ENCODE assay signal across 9 cellular contexts in genomic region chr6:159983641-159984080, GRCh38. TPM values are rescaled to one million over a fixed set of nuclear protein-coding genes. Genes with fewer than 3 reads are reported as not detected.
DNase-seq lines count a peak whose midpoint lies in the region; ATAC-seq and TF ChIP-seq lines count a peak whose summit lies in the region.
"Had no signal": no experiment of that assay in that cellular context is flagged by ENCODE, and none has a peak within 500 bp of the region (broad histone marks: within the 10 kb centered on the region; RNA-seq: fewer than 3 reads in every experiment).

No MANE protein-coding gene starts in this region.

- ATAC-seq in activated naive CD4-positive, alpha-beta T cell treated with anti-CD3 and anti-CD28 coated beads, Interleukin-2, amount 50 U/mL, for 72 hours = no peak
- ATAC-seq in left lobe of liver (peak; percentile 24), HG03439 (IDR thresholded peaks at IDR 0.05; ENCODE audit: unreplicated experiment) (no peak), GM19452 (IDR thresholded peaks at IDR 0.05; ENCODE audit: unreplicated experiment) (no peak)

- DNase-seq in AG08395 (ENCODE audit: low spot score) (peak; percentile 12), KBM-7 (peak; percentile 65), left lobe of liver (ENCODE audit: low spot score) (no peak), Calu3 (no peak), esophagus muscularis mucosa (ENCODE audit: extremely low spot score) (no peak)
- no peak for DNase-seq in activated naive CD4-positive, alpha-beta T cell treated with anti-CD3 and anti-CD28 coated beads, Interleukin-2, amount 50 U/mL, for 72 hours (ENCODE audit: low spot score in 2 of 2)

- no peaks in the 10 kb centered on the region for H3K9me3 ChIP-seq in esophagus muscularis mucosa
- H3K9me3 ChIP-seq: ascending aorta had no signal

- H3K4me3 Mint-ChIP-seq in Calu3 (ENCODE audit: low read depth, unreplicated experiment) = no peak overlapping the region

- BruUV-seq in Calu3 (replicated peaks; lab: Mats Ljungman, UMichigan) = no TSS peak

- peak overlapping the region; percentile 25 to 93 for H3K27ac Mint-ChIP-seq in activated naive CD4-positive, alpha-beta T cell treated with anti-CD3 and anti-CD28 coated beads, Interleukin-2, amount 50 U/mL, for 72 hours
- H3K27ac Mint-ChIP-seq in Calu3 (ENCODE audit: unreplicated experiment) = no peak overlapping the region

- peaks cover 9 to 10% of the 10 kb centered on the region in 2 donors for H3K36me3 Mint-ChIP-seq in activated naive CD4-positive, alpha-beta T cell treated with anti-CD3 and anti-CD28 coated beads, Interleukin-2, amount 50 U/mL, for 72 hours
- H3K36me3 Mint-ChIP-seq in Calu3 (ENCODE audit: insufficient read depth, unreplicated experiment) = peaks cover 11% of the 10 kb centered on the region

- intact Hi-C loops in Calu3 (cut with micrococcal nuclease; ENCODE audit: unreplicated experiment) (loop anchor here (5.0 kb wide), 1 partner anchor 59 kb away; no protein-coding TSS in a partner anchor), esophagus muscularis mucosa (cut with DNase I) (loop anchor here (5.0 kb wide), 1 partner anchor 44 kb away; no protein-coding TSS in a partner anchor)

- peaks cover 62 to 86% (median 76%) of the 10 kb centered on the region in 4 donors for H3K4me1 ChIP-seq in esophagus muscularis mucosa

- H3K27me3 Mint-ChIP-seq in Calu3 (ENCODE audit: unreplicated experiment) = no peaks in the 10 kb centered on the region

- in situ Hi-C loops in KBM-7 (cut with MboI; ENCODE audit: low pct_unique_long_range_greater_than_20kb, low sequenced_read_pairs) = no loop called here

- H3K27ac ChIP-seq in esophagus muscularis mucosa (replicated peaks in 1 of 4) = peak overlapping the region in 2 of 4 donors; percentile 7 to 16

- no peak for TF ChIP-seq CTCF in Calu3 (IDR thresholded peaks at IDR 0.05; ENCODE audit: unreplicated experiment)
- TF ChIP-seq CTCF in esophagus muscularis mucosa (IDR thresholded peaks at IDR 0.05) = no peak

- H3K27me3 ChIP-seq in esophagus muscularis mucosa = no peaks in the 10 kb centered on the region
- H3K27me3 ChIP-seq: ascending aorta had no signal

- peaks cover 50% of the 10 kb centered on the region for H3K4me1 Mint-ChIP-seq in Calu3 (ENCODE audit: low read depth, unreplicated experiment)

- 39% methylated on average over 2 of the region's 2 CpGs for WGBS in esophagus muscularis mucosa

- TF ChIP-seq EP300 in esophagus muscularis mucosa (IDR thresholded peaks at IDR 0.05) = no peak

- TF ChIP-seq POLR2A in esophagus muscularis mucosa (IDR thresholded peaks at IDR 0.05; ENCODE audit: low read depth) = no peak

- CTCF ChIA-PET in Calu3 (lab: Charles Lee) = interaction anchor here (0.6 to 1.0 kb wide), 2 partner anchors 9 to 12 kb away, joined by 3 read pairs; no protein-coding TSS in a partner anchor

- H3K36me3 ChIP-seq in esophagus muscularis mucosa = no peaks in the 10 kb centered on the region
- H3K36me3 ChIP-seq: ascending aorta had no signal

- H3K9me3 Mint-ChIP-seq in activated naive CD4-positive, alpha-beta T cell treated with anti-CD3 and anti-CD28 coated beads, Interleukin-2, amount 50 U/mL, for 72 hours = no peaks in the 10 kb centered on the region
- H3K9me3 Mint-ChIP-seq in Calu3 (ENCODE audit: low read depth, unreplicated experiment) = no peaks in the 10 kb centered on the region

- H3K4me3 ChIP-seq in esophagus muscularis mucosa = no peak overlapping the region
- H3K4me3 ChIP-seq: ascending aorta had no signal

RNA-seq across cellular contexts. Expression of gene IGF2R, which starts 14.8 kb away (rescaled TPM):
- 100 to 1,000 TPM in 1 of 2 donors, 10 to 100 TPM in 1; 73.8 to 105 TPM for total RNA-seq in activated naive CD4-positive, alpha-beta T cell treated with anti-CD3 and anti-CD28 coated beads, Interleukin-2, amount 50 U/mL, for 72 hours
- 51.5 TPM for total RNA-seq in left lobe of liver
- total RNA-seq in Calu3 (2022) = 109 and 127 TPM in 2 replicates
- total RNA-seq in esophagus muscularis mucosa = 10 to 100 TPM; 43.6 to 75.3 (median 58.4) TPM

Comparison
In these comparisons a context has a peak if more than half of its experiments do, and no peak if none do; other contexts are left out.
1. DNase-seq: peak in AG08395 (single experiment) and KBM-7 (single experiment); none in activated naive CD4-positive, alpha-beta T cell treated with anti-CD3 and anti-CD28 coated beads, Interleukin-2, amount 50 U/mL, for 72 hours (0 of 2), left lobe of liver (single experiment), Calu3 (single experiment) and esophagus muscularis mucosa (single experiment).